ENCODE assay signal across 9 cellular contexts in genomic region chr20:1897486-1897885, GRCh38. TPM values are rescaled to one million over a fixed set of nuclear protein-coding genes. Genes with fewer than 3 reads are reported as not detected.
DNase-seq lines count a peak whose midpoint lies in the region; ATAC-seq and TF ChIP-seq lines count a peak whose summit lies in the region.
"Had no signal": no experiment of that assay in that cellular context is flagged by ENCODE, and none has a peak within 500 bp of the region (broad histone marks: within the 10 kb centered on the region; RNA-seq: fewer than 3 reads in every experiment).

No MANE protein-coding gene starts in this region.

- peaks cover 0 to 23% (median 14%) of the 10 kb centered on the region in 4 donors for H3K4me1 ChIP-seq in Peyer's patch
- H3K4me1 ChIP-seq in esophagus muscularis mucosa, result peaks cover 22 to 74% (median 68%) of the 10 kb centered on the region in 4 donors

- DNase-seq in GM10266 (ENCODE audit: extremely low spot score), result peak; percentile 55
- DNase-seq in Peyer's patch, result peak in 2 of 3 donors; percentile 62 to 63
- no peak for DNase-seq in esophagus muscularis mucosa (ENCODE audit: extremely low spot score)
- DNase-seq in sciatic nerve (ENCODE audit: low spot score), result no peak
- DNase-seq in NCI-H1436 treated with DMSO at 0.1 percent for 48 hours (lab: John Stamatoyannopoulos, UW), result no peak
- DNase-seq: DMS79 treated with DMSO at 0.1 percent for 48 hours had no signal

- TF ChIP-seq CTCF in GM10266 (IDR thresholded peaks at IDR 0.05; ENCODE audit: control insufficient read depth, insufficient read depth, low read depth, missing control alignments) (no peak), Peyer's patch (IDR thresholded peaks at IDR 0.05) (no peak), esophagus muscularis mucosa (IDR thresholded peaks at IDR 0.05) (no peak)

- H3K4me3 ChIP-seq in Peyer's patch (no peak overlapping the region), esophagus muscularis mucosa (peak overlapping the region in 1 of 4 donors; percentile 28)

- WGBS in esophagus muscularis mucosa, result 79% methylated on average over 2 of the region's 2 CpGs

- TF ChIP-seq EP300 in esophagus muscularis mucosa (IDR thresholded peaks at IDR 0.05), result no peak

- intact Hi-C loops in esophagus muscularis mucosa (cut with DNase I), result loop anchor here (5.0 kb wide), 1 partner anchor 65 kb away; no protein-coding TSS in a partner anchor
- intact Hi-C loops in sciatic nerve (cut with DNase I), result no loop called here

- no peaks in the 10 kb centered on the region for H3K9me3 ChIP-seq in Peyer's patch
- no peaks in the 10 kb centered on the region for H3K9me3 ChIP-seq in esophagus muscularis mucosa

- H3K27me3 ChIP-seq in Peyer's patch (no peaks in the 10 kb centered on the region), esophagus muscularis mucosa (no peaks in the 10 kb centered on the region)

- H3K27ac ChIP-seq in Peyer's patch (peak overlapping the region; percentile 47 to 86 (median 59)), esophagus muscularis mucosa (replicated peaks in 1 of 4) (peak overlapping the region; percentile 64 to 96 (median 78))

- H3K36me3 ChIP-seq in Peyer's patch (no peaks in the 10 kb centered on the region), esophagus muscularis mucosa (peaks cover 0 to 4% (median 0%) of the 10 kb centered on the region in 4 donors)

- TF ChIP-seq POLR2A in Peyer's patch (IDR thresholded peaks at IDR 0.05) (no peak), esophagus muscularis mucosa (IDR thresholded peaks at IDR 0.05; ENCODE audit: low read depth) (no peak)

- ATAC-seq in sciatic nerve, result peak; percentile 31
- no peak for ATAC-seq in GM21786 (IDR thresholded peaks at IDR 0.05; ENCODE audit: unreplicated experiment)
- no peak for ATAC-seq in GM19351 (IDR thresholded peaks at IDR 0.05; ENCODE audit: unreplicated experiment)
- no peak for ATAC-seq in GM18867 (IDR thresholded peaks at IDR 0.05; ENCODE audit: unreplicated experiment)

RNA-seq across cellular contexts. Expression of gene SIRPA, which starts 2.3 kb away (rescaled TPM):
- total RNA-seq in Peyer's patch, result 10 to 100 TPM; 18.2 to 38.2 (median 26.3) TPM
- total RNA-seq in esophagus muscularis mucosa, result 10 to 100 TPM; 19.5 to 39.8 (median 32.5) TPM
- 55.5 TPM for total RNA-seq in sciatic nerve

Comparison
In these comparisons a context has a peak if more than half of its experiments do, and no peak if none do; other contexts are left out.
1. DNase-seq: peak in GM10266 (single experiment) and Peyer's patch (2 of 3); none in esophagus muscularis mucosa (single experiment), sciatic nerve (single experiment) and NCI-H1436 treated with DMSO at 0.1 percent for 48 hours (single experiment).